ENCODE assay signal across 11 cellular contexts in the genomic region with DNA sequence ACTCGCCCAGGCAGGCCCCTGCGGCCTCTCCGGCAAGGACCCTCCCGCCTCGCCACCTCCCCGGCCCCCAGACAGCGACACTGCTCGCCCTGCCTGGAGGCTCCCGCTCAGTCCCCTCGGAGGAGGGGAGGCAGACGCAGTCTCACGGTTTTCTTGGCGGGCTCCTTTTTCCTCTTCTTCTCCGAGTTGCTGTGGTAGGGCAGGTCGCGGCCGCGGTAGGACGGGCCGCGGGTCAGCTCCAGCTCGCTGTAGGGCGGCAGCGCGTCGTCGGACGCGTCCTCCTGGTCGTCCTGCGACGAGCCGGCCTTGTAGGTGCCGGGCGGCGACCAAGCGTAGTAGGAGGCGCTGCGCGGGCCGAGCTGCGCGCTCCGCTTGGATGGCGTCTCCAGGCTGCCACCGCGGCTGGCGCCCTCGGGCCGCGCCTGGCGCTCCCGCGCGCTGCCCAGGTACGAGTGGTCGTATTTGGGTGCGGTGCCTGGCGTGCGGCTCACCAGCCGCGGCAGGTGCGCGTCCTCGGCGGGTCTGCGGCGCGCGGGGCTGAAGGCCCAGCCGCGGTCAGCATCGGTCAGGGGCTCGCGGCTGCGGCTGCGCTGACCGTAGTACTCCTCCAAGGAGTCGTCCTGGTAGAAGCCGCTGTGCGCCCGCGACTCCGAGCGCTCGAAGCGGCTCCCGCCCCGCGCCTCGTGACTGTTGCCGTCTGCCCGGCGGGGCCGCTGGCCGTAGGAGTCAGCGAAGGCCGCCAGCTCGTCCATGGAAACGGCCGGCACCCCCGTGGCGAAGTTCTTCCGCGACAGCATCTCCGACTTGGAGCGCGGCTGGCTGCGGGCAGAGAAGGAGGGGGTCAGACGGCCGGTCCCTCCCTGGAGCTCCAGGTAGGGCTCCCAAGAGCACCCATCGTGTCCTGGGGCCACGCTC. TPM values are rescaled to one million over a fixed set of nuclear protein-coding genes. Genes with fewer than 3 reads are reported as not detected.
DNase-seq lines count a peak whose midpoint lies in the region; ATAC-seq and TF ChIP-seq lines count a peak whose summit lies in the region.
"Had no signal": no experiment of that assay in that cellular context is flagged by ENCODE, and none has a peak within 500 bp of the region (broad histone marks: within the 10 kb centered on the region; RNA-seq: fewer than 3 reads in every experiment).

No MANE protein-coding gene starts in this region.

- peaks cover 20% of the 10 kb centered on the region for H3K4me1 Mint-ChIP-seq in WTC11
- H3K4me1 Mint-ChIP-seq: activated CD4-positive, alpha-beta T cell treated with anti-CD3 and anti-CD28 coated beads, Interleukin-2, amount 10 ng/mL, durations not matched to agents 7 days and 5 days had no signal

- H3K27me3 Mint-ChIP-seq in WTC11 (ENCODE audit: low read depth), result peaks cover 59% of the 10 kb centered on the region

- DNase-seq in GM13976 (ENCODE audit: low spot score), result peak; percentile 43
- DNase-seq in WTC11 (ENCODE audit: low spot score), result peak; percentile 75
- DNase-seq in right cardiac atrium, result peak; percentile 17 to 67 (median 56)
- DNase-seq in retina, result peak; percentile 84
- no peak for DNase-seq in RKO (ENCODE audit: low spot score)
- no peak for DNase-seq in OCI-M2 (lab: John Stamatoyannopoulos, UW; ENCODE audit: unreplicated experiment)
- no peak for DNase-seq in amygdala (lab: John Stamatoyannopoulos, UW)
- DNase-seq: activated CD4-positive, alpha-beta T cell treated with anti-CD3 and anti-CD28 coated beads, Interleukin-2, amount 10 ng/mL, durations not matched to agents 7 days and 5 days had no signal

- ATAC-seq in WTC11, result peak; percentile 83
- ATAC-seq in right cardiac atrium, result peak; percentile 54 to 67
- no peak for ATAC-seq in HG02623 (IDR thresholded peaks at IDR 0.05; ENCODE audit: unreplicated experiment)

- TF ChIP-seq CTCF in GM13976 (IDR thresholded peaks at IDR 0.05; ENCODE audit: borderline replicate concordance, control extremely low read depth, extremely low read depth, insufficient read depth, missing control alignments), result no peak
- no peak for TF ChIP-seq CTCF in WTC11 (IDR thresholded peaks at IDR 0.05)

- no peak overlapping the region for H3K27ac ChIP-seq in right cardiac atrium (ENCODE audit: low read length)
- H3K27ac ChIP-seq: uterus had no signal

- H3K9me3 Mint-ChIP-seq in WTC11, result no peaks in the 10 kb centered on the region
- H3K9me3 Mint-ChIP-seq: activated CD4-positive, alpha-beta T cell treated with anti-CD3 and anti-CD28 coated beads, Interleukin-2, amount 10 ng/mL, durations not matched to agents 7 days and 5 days had no signal

- H3K27me3 ChIP-seq in right cardiac atrium (ENCODE audit: control insufficient read depth, insufficient read depth), result no peaks in the 10 kb centered on the region

- WGBS in right cardiac atrium, result 13% methylated on average over 113 of the region's 113 CpGs

- POLR2A ChIA-PET in WTC11 (lab: Charles Lee), result interaction anchor here (0.8 kb wide), 1 partner anchor 45 kb away, joined by 4 read pairs; a partner anchor contains a TSS

- peak overlapping the region; percentile 11 for H3K4me3 ChIP-seq in right cardiac atrium (ENCODE audit: low read length)
- H3K4me3 ChIP-seq: lung had no signal

- intact Hi-C loops in right cardiac atrium (cut with DNase I), result no loop called here

- no peak overlapping the region for H3K27ac Mint-ChIP-seq in WTC11
- H3K27ac Mint-ChIP-seq: activated CD4-positive, alpha-beta T cell treated with anti-CD3 and anti-CD28 coated beads, Interleukin-2, amount 10 ng/mL, durations not matched to agents 7 days and 5 days had no signal

- H3K9me3 ChIP-seq in right cardiac atrium (ENCODE audit: control insufficient read depth, low read length), result no peaks in the 10 kb centered on the region
- H3K9me3 ChIP-seq: uterus had no signal

- in situ Hi-C loops in GM13976 (cut with MboI; ENCODE audit: low sequenced_read_pairs, unreplicated experiment), result loop anchor here (25.0 kb wide), 2 partner anchors 516 to 616 kb away; no protein-coding TSS in a partner anchor

- no peaks in the 10 kb centered on the region for H3K4me1 ChIP-seq in right cardiac atrium (ENCODE audit: control insufficient read depth, insufficient read depth, low read length)
- H3K4me1 ChIP-seq: uterus had no signal

- H3K4me3 Mint-ChIP-seq in WTC11, result peak overlapping the region; percentile 71
- H3K4me3 Mint-ChIP-seq: activated CD4-positive, alpha-beta T cell treated with anti-CD3 and anti-CD28 coated beads, Interleukin-2, amount 10 ng/mL, durations not matched to agents 7 days and 5 days had no signal

- no peaks in the 10 kb centered on the region for H3K36me3 Mint-ChIP-seq in WTC11

- CTCF ChIA-PET in WTC11 (lab: Charles Lee), result interaction anchor here (0.6 to 2.4 kb wide), 3 partner anchors 10 to 143 kb away, joined by 3 to 22 read pairs (median 19); no protein-coding TSS in a partner anchor

TF ChIP-seq in WTC11, 78 proteins besides CTCF, POLR2A, EP300 and RAD21 (continues in another document):
- peak; percentile 77 for TF ChIP-seq ETV6 (CRISPR knock-in tag; IDR thresholded peaks at IDR 0.05)
- TF ChIP-seq, protein P1, sequence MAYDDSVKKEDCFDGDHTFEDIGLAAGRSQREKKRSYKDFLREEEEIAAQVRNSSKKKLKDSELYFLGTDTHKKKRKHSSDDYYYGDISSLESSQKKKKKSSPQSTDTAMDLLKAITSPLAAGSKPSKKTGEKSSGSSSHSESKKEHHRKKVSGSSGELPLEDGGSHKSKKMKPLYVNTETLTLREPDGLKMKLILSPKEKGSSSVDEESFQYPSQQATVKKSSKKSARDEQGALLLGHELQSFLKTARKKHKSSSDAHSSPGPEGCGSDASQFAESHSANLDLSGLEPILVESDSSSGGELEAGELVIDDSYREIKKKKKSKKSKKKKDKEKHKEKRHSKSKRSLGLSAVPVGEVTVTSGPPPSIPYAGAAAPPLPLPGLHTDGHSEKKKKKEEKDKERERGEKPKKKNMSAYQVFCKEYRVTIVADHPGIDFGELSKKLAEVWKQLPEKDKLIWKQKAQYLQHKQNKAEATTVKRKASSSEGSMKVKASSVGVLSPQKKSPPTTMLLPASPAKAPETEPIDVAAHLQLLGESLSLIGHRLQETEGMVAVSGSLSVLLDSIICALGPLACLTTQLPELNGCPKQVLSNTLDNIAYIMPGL (CRISPR knock-in tag; IDR thresholded peaks at IDR 0.05), result peak; percentile 80
- TF ChIP-seq, protein P2, sequence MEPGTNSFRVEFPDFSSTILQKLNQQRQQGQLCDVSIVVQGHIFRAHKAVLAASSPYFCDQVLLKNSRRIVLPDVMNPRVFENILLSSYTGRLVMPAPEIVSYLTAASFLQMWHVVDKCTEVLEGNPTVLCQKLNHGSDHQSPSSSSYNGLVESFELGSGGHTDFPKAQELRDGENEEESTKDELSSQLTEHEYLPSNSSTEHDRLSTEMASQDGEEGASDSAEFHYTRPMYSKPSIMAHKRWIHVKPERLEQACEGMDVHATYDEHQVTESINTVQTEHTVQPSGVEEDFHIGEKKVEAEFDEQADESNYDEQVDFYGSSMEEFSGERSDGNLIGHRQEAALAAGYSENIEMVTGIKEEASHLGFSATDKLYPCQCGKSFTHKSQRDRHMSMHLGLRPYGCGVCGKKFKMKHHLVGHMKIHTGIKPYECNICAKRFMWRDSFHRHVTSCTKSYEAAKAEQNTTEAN (CRISPR knock-in tag; IDR thresholded peaks at IDR 0.05), result peak; percentile 67
- TF ChIP-seq, protein P3, sequence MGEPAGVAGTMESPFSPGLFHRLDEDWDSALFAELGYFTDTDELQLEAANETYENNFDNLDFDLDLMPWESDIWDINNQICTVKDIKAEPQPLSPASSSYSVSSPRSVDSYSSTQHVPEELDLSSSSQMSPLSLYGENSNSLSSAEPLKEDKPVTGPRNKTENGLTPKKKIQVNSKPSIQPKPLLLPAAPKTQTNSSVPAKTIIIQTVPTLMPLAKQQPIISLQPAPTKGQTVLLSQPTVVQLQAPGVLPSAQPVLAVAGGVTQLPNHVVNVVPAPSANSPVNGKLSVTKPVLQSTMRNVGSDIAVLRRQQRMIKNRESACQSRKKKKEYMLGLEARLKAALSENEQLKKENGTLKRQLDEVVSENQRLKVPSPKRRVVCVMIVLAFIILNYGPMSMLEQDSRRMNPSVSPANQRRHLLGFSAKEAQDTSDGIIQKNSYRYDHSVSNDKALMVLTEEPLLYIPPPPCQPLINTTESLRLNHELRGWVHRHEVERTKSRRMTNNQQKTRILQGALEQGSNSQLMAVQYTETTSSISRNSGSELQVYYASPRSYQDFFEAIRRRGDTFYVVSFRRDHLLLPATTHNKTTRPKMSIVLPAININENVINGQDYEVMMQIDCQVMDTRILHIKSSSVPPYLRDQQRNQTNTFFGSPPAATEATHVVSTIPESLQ (CRISPR knock-in tag; IDR thresholded peaks at IDR 0.05), result no peak
- no peak for TF ChIP-seq MXD4 (CRISPR knock-in tag; IDR thresholded peaks at IDR 0.05; ENCODE audit: borderline replicate concordance)
- TF ChIP-seq, protein P4, sequence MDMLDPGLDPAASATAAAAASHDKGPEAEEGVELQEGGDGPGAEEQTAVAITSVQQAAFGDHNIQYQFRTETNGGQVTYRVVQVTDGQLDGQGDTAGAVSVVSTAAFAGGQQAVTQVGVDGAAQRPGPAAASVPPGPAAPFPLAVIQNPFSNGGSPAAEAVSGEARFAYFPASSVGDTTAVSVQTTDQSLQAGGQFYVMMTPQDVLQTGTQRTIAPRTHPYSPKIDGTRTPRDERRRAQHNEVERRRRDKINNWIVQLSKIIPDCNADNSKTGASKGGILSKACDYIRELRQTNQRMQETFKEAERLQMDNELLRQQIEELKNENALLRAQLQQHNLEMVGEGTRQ (CRISPR knock-in tag; IDR thresholded peaks at IDR 0.05), result peak; percentile 46
- TF ChIP-seq CREM (CRISPR knock-in tag; IDR thresholded peaks at IDR 0.05), result peak; percentile 53; the same call in 1 of the 2 replicates
- TF ChIP-seq EMX1 (CRISPR knock-in tag; IDR thresholded peaks at IDR 0.05), result no peak

RNA-seq across cellular contexts. Expression of a gene that starts 44.8 kb away (rescaled TPM):
- 16.6 to 18.8 TPM (median 17.5 TPM) in 3 replicates for total RNA-seq in WTC11 (2021)
- 10 to 100 TPM in 3 of 4 donors, 1 to 10 TPM in 1; 9.9 to 10.7 (median 10.4) TPM for total RNA-seq in right cardiac atrium
- 8.1 TPM for polyA plus RNA-seq in right cardiac atrium

RNA-seq across cellular contexts. Expression of a gene that starts 54.5 kb away (rescaled TPM):
- 0.89 to 1.8 TPM (median 1.6 TPM) in 3 replicates for total RNA-seq in WTC11 (2021)
- 10 to 100 TPM in 1 of 4 donors, 1 to 10 TPM in 3; 3.3 to 13.7 (median 4.4) TPM for total RNA-seq in right cardiac atrium
- polyA plus RNA-seq in right cardiac atrium, result 0.95 TPM

Comparison
In these comparisons a context has a peak if more than half of its experiments do, and no peak if none do; other contexts are left out.
1. DNase-seq: peak in GM13976 (single experiment), WTC11 (single experiment), right cardiac atrium (3 of 3) and retina (single experiment); none in RKO (single experiment), OCI-M2 (single experiment) and amygdala (0 of 56).